Comparison of ENCODE assay signal across 1 cellular context in genomic region chr20:20212675-20213096, GRCh38.
TF ChIP-seq lines count a peak whose summit lies in the region.

No MANE protein-coding gene starts in this region.

TF ChIP-seq in HEK293, 187 proteins besides CTCF, POLR2A, EP300 and RAD21 (continued from another document):
- TF ChIP-seq, protein P1, sequence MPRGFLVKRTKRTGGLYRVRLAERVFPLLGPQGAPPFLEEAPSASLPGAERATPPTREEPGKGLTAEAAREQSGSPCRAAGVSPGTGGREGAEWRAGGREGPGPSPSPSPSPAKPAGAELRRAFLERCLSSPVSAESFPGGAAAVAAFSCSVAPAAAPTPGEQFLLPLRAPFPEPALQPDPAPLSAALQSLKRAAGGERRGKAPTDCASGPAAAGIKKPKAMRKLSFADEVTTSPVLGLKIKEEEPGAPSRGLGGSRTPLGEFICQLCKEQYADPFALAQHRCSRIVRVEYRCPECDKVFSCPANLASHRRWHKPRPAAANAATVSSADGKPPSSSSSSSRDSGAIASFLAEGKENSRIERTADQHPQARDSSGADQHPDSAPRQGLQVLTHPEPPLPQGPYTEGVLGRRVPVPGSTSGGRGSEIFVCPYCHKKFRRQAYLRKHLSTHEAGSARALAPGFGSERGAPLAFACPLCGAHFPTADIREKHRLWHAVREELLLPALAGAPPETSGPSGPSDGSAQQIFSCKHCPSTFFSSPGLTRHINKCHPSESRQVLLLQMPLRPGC (tag by site-specific recombination; IDR thresholded peaks at IDR 0.05), result 0 out of 2 replicates have a peak, but pooled peaks have one; percentile 18
- TF ChIP-seq FEZF1 (tag by site-specific recombination; IDR thresholded peaks at IDR 0.05) (peak; percentile 75; the same call in 1 of the 2 replicates), ZBTB17 (tag by site-specific recombination; IDR thresholded peaks at IDR 0.05) (peak; percentile 96), ZNF473 (tag by site-specific recombination; IDR thresholded peaks at IDR 0.05) (no peak), ATF2 (tag by site-specific recombination; IDR thresholded peaks at IDR 0.05; ENCODE audit: low read depth) (0 out of 2 replicates have a peak, but pooled peaks have one; percentile 21), ZNF24 (tag by site-specific recombination; IDR thresholded peaks at IDR 0.05) (peak; percentile 99), WT1 (tag by site-specific recombination; IDR thresholded peaks at IDR 0.05) (peak; percentile 82), ZNF785 (tag by site-specific recombination; IDR thresholded peaks at IDR 0.05) (no peak), GLIS1 (tag by site-specific recombination; IDR thresholded peaks at IDR 0.05) (peak; percentile 17; the same call in 1 of the 2 replicates), IKZF3 (tag by site-specific recombination; IDR thresholded peaks at IDR 0.05) (peak; percentile 25; the same call in 1 of the 2 replicates), SP7 (tag by site-specific recombination; IDR thresholded peaks at IDR 0.05) (peak; percentile 73), ZFP69B (tag by site-specific recombination; IDR thresholded peaks at IDR 0.05) (peak; percentile 98), HOXC10 (CRISPR knock-in tag; IDR thresholded peaks at IDR 0.05) (no peak)
